ENCODE assay signal across 15 cellular contexts in the genomic region with DNA sequence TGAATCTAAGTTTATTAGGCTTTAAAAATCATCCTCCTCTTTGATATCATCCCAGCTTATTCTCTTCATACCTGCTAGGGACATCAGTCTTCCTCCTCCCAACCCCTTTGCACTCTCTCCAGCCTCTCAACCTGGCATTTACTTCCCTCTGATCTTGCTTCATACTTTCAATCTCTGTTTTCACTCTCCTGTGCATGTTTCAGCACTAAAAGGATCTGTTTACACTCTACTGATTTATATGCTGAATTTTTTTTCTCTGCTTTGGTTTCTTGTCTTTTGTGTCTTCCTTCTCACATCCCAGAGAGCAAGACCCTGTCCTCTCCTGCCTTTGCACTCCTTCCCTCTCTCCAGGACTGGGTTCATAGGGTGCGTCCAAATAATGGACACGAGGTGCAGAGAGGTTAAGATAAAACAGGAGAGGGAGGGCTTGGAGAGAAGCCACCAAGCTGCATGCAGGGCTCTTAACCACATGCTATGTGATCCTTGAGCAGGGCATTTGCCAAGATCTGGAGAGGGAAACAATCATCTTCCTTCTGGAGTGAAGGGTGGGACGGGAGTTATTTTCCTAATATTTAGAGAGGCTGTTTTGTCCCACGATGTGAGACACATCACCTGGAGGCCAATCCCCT. TPM values are rescaled to one million over a fixed set of nuclear protein-coding genes. Genes with fewer than 3 reads are reported as not detected.
DNase-seq lines count a peak whose midpoint lies in the region; ATAC-seq and TF ChIP-seq lines count a peak whose summit lies in the region.
"Had no signal": no experiment of that assay in that cellular context is flagged by ENCODE, and none has a peak within 500 bp of the region (broad histone marks: within the 10 kb centered on the region; RNA-seq: fewer than 3 reads in every experiment).

No MANE protein-coding gene starts in this region.

- no peaks in the 10 kb centered on the region for H3K9me3 ChIP-seq in SU-DHL-6 (ENCODE audit: insufficient read depth, low read length)
- H3K9me3 ChIP-seq: vagina had no signal

- peak overlapping the region; percentile 36 for H3K4me3 ChIP-seq in SU-DHL-6 (ENCODE audit: insufficient read depth, low read length, poor library complexity, severe bottlenecking)
- H3K4me3 ChIP-seq: vagina had no signal

- no peaks in the 10 kb centered on the region for H3K9me2 ChIP-seq in SU-DHL-6 (replicated peaks; ENCODE audit: insufficient read depth, low read length)

- no peaks in the 10 kb centered on the region for H3K27me3 ChIP-seq in SU-DHL-6 (ENCODE audit: low read length)
- H3K27me3 ChIP-seq: vagina had no signal

- H3K27ac ChIP-seq in SU-DHL-6 (ENCODE audit: low read depth, low read length) = peak overlapping the region; percentile 87
- H3K27ac ChIP-seq: brain microvascular endothelial cell, epithelial cell of prostate, vagina had no signal

- no peaks in the 10 kb centered on the region for H3K36me3 ChIP-seq in SU-DHL-6 (ENCODE audit: low read length)
- H3K36me3 ChIP-seq: brain microvascular endothelial cell, vagina had no signal

- H3K4me2 ChIP-seq in SU-DHL-6 (ENCODE audit: low read depth, low read length, poor library complexity, severe bottlenecking) = peak overlapping the region; percentile 52

- peak; percentile 44 for DNase-seq in AG08395 (ENCODE audit: low spot score)
- DNase-seq in HT1080 (ENCODE audit: low read depth) = peak; percentile 34
- DNase-seq in iris pigment epithelial cell (ENCODE audit: low read depth) = peak; percentile 47
- DNase-seq in HPDE6-E6E7 (ENCODE audit: extremely low spot score) = no peak
- no peak for DNase-seq in NCI-H187 treated with DMSO at 0.1 percent for 48 hours (lab: John Stamatoyannopoulos, UW)
- DNase-seq: brain microvascular endothelial cell, immature natural killer cell, NCI-H2081 treated with DMSO at 0.1 percent for 48 hours had no signal

- H3F3A ChIP-seq in SU-DHL-6 (ENCODE audit: insufficient read depth) = peaks cover 30% of the 10 kb centered on the region

- ATAC-seq in GM19397 (IDR thresholded peaks at IDR 0.05; ENCODE audit: unreplicated experiment) = no peak
- ATAC-seq in HG03457 (IDR thresholded peaks at IDR 0.05; ENCODE audit: unreplicated experiment) = no peak

- H3K9ac ChIP-seq in SU-DHL-6 (ENCODE audit: low read length) = peak overlapping the region; percentile 43

- H3K79me2 ChIP-seq in SU-DHL-6 (ENCODE audit: insufficient read depth, low read length) = no peaks in the 10 kb centered on the region

- TF ChIP-seq CTCF in SU-DHL-6 (IDR thresholded peaks at IDR 0.05; ENCODE audit: insufficient read depth, low read length, poor library complexity, severe bottlenecking) = no peak

- H2AFZ ChIP-seq in SU-DHL-6 (ENCODE audit: low read depth, low read length, severe bottlenecking) = no peak overlapping the region

- H4K20me1 ChIP-seq in SU-DHL-6 (ENCODE audit: low read depth, low read length) = no peaks in the 10 kb centered on the region

RNA-seq across cellular contexts. Expression of a gene that starts 3.0 kb away (rescaled TPM):
- total RNA-seq in HT1080 (2014; rRNA removed; shearing (Covaris generic)) = not detected in 2 replicates
- not detected in 2 replicates for polyA plus RNA-seq in HT1080 (2015; cell fraction: cytosol; rRNA removed)
- not detected in 2 replicates for polyA plus RNA-seq in HT1080 (2015; cell fraction: nucleus; rRNA removed)
- total RNA-seq: HT-29, vagina had no signal
- polyA plus RNA-seq: BJ, immature natural killer cell had no signal

RNA-seq across cellular contexts. Expression of a gene that starts 27.5 kb away (rescaled TPM):
- 17.0 and 24.6 TPM in 2 replicates for total RNA-seq in HT1080 (2014; rRNA removed; shearing (Covaris generic))
- polyA plus RNA-seq in HT1080 (2015; cell fraction: cytosol; rRNA removed) = 23.6 and 27.5 TPM in 2 replicates
- polyA plus RNA-seq in HT1080 (2015; cell fraction: nucleus; rRNA removed) = 114 and 123 TPM in 2 replicates

Comparison
In these comparisons a context has a peak if more than half of its experiments do, and no peak if none do; other contexts are left out.
1. DNase-seq: peak in AG08395 (single experiment), HT1080 (single experiment) and iris pigment epithelial cell (single experiment); none in HPDE6-E6E7 (single experiment) and NCI-H187 treated with DMSO at 0.1 percent for 48 hours (single experiment).